In the genomic region with DNA sequence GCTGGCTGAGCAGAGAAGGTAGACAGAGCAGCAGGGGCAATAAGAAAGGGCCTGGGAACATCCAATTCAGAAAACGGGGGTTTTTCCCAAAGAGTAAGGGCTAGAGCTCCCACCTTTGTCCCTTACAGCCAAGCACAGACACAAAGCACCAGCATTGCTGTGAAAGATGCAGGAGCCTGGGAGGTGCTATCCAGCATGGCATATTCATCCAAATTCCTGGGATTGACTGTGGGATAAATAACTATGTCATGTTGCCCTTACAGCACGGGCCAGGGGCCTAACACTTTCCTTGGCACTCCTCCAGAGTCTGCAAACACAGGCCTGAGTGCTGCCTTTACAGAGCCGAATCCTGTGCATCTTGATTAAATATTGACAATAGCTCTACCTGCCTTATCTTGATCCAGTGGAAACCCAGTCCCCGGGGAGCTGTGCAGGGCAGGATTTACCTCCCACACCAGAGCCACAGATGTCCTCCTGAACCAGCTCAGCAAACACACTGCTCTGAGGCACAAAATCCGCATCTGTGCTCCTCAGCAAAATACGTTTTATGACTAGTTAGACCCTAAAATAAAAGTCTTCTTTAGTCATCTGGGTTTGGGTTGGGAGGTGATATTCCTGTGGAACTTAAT, we compare ENCODE assay signal across 17 cellular contexts. TPM values are rescaled to one million over a fixed set of nuclear protein-coding genes. Genes with fewer than 3 reads are reported as not detected.
DNase-seq lines count a peak whose midpoint lies in the region; ATAC-seq, FAIRE-seq and TF ChIP-seq lines count a peak whose summit lies in the region.
"Had no signal": no experiment of that assay in that cellular context is flagged by ENCODE, and none has a peak within 500 bp of the region (broad histone marks: within the 10 kb centered on the region; RNA-seq: fewer than 3 reads in every experiment).

No MANE protein-coding gene starts in this region.

- no peak overlapping the region for H3K4me3 ChIP-seq in aorta (ENCODE audit: low read length in 2 of 2)
- H3K4me3 ChIP-seq: upper lobe of left lung had no signal

- H3K4me1 ChIP-seq in aorta (ENCODE audit: control insufficient read depth in 1 of 2, insufficient read depth in 2 of 2, low read length in 2 of 2), result peaks cover 0 to 7% of the 10 kb centered on the region in 2 donors

- ATAC-seq in GM18517 (IDR thresholded peaks at IDR 0.05; ENCODE audit: unreplicated experiment) (no peak), HG02852 (IDR thresholded peaks at IDR 0.05; ENCODE audit: unreplicated experiment) (no peak), HG03378 (IDR thresholded peaks at IDR 0.05; ENCODE audit: unreplicated experiment) (no peak), aorta (ENCODE audit: low FRiP score) (no peak)

- intact Hi-C loops in aorta (cut with DNase I), result loop anchor here (2.0 to 5.0 kb wide), 2 partner anchors 14 to 37 kb away; a partner anchor contains a TSS

- no peaks in the 10 kb centered on the region for H3K36me3 ChIP-seq in aorta (ENCODE audit: control insufficient read depth in 1 of 2, insufficient read depth in 2 of 2, low read length in 1 of 2)
- H3K36me3 ChIP-seq: upper lobe of left lung had no signal

- peak overlapping the region; percentile 84 for H3K27ac ChIP-seq in 22Rv1
- no peak overlapping the region for H3K27ac ChIP-seq in aorta (ENCODE audit: low read depth in 1 of 2, low read length in 2 of 2)

- peak; percentile 92 for FAIRE-seq in islet of Langerhans (lab: Jason Lieb, UNC)
- FAIRE-seq: bronchial epithelial cell, GM18507 had no signal

- H3K27me3 ChIP-seq in aorta (ENCODE audit: control insufficient read depth in 1 of 2, insufficient read depth in 2 of 2, low read length in 1 of 2), result no peaks in the 10 kb centered on the region
- H3K27me3 ChIP-seq: upper lobe of left lung had no signal

- WGBS in aorta, 2 donors, result 39 to 41% methylated on average over 6 of the region's 6 CpGs

- DNase-seq in NCI-H1105 (lab: John Stamatoyannopoulos, UW), result peak; percentile 70
- peak; percentile 99 to 100 for DNase-seq in NCI-H526 (lab: John Stamatoyannopoulos, UW)
- DNase-seq in aorta, result no peak
- DNase-seq: activated CD4-positive, alpha-beta T cell treated with anti-CD3 and anti-CD28 coated beads, Interleukin-2, amount 50 U/mL, for 1 hour; stimulated activated CD4-positive, alpha-beta T cell treated with anti-CD3 and anti-CD28 coated beads, Interleukin-15, amount 100 ng/mL, for 24 hours; stimulated activated CD8-positive, alpha-beta memory T cell treated with anti-CD3 and anti-CD28 coated beads, Interleukin-4, amount 100 ng/mL, for 48 hours had no signal

- H3K9me3 ChIP-seq in aorta (ENCODE audit: control insufficient read depth, low read length), result no peaks in the 10 kb centered on the region
- H3K9me3 ChIP-seq: upper lobe of left lung had no signal

- no peak for TF ChIP-seq CTCF in 22Rv1 (IDR thresholded peaks at IDR 0.05)

RNA-seq across cellular contexts. Expression of a gene that starts 36.3 kb away (rescaled TPM):
- total RNA-seq in aorta, result 1 to 10 TPM; 1.1 to 4.5 TPM
- polyA plus RNA-seq in aorta, result 1 to 10 TPM in 1 of 2 donors, not detected in 1; 4.2 TPM
- total RNA-seq: bronchial epithelial cell; lung microvascular endothelial cell; T-helper 1 cell treated with Interleukin-12 subunit alpha and Interleukin-12 subunit beta and Interleukin-4 antibody, amounts not matched to agents 30 ng/mL and 1 ng/mL, for 36 hours had no signal

RNA-seq across cellular contexts. Expression of a gene that starts 44.5 kb away (rescaled TPM):
- 1 to 10 TPM in 1 of 2 donors, under 1 TPM in 1; 0.45 to 1.2 TPM for total RNA-seq in aorta
- polyA plus RNA-seq in aorta, result under 1 TPM; 0.05 to 0.63 TPM
- total RNA-seq: bronchial epithelial cell, lung microvascular endothelial cell, osteoblast had no signal

Comparison
In these comparisons a context has a peak if more than half of its experiments do, and no peak if none do; other contexts are left out.
1. DNase-seq: peak in NCI-H1105 (single experiment) and NCI-H526 (2 of 2); none in aorta (0 of 2).